Comparison of ENCODE assay signal across 1 cellular context in genomic region chr12:49109631-49110172, GRCh38.
TF ChIP-seq lines count a peak whose summit lies in the region.

No MANE protein-coding gene starts in this region.

TF ChIP-seq in H1, 55 proteins besides CTCF, POLR2A, EP300 and RAD21:
- TF ChIP-seq EZH2 (IDR thresholded peaks at IDR 0.05; ENCODE audit: low read depth, low read length, severe bottlenecking) (no peak), RFX5 (IDR thresholded peaks at IDR 0.05; ENCODE audit: borderline replicate concordance, low read depth, low read length) (no peak), MAFK (IDR thresholded peaks at IDR 0.05; ENCODE audit: low read depth, low read length) (no peak), EGR1 (IDR thresholded peaks at IDR 0.05; ENCODE audit: borderline replicate concordance, low read depth, low read length) (no peak), USF2 (IDR thresholded peaks at IDR 0.05; ENCODE audit: low read length) (no peak), KDM4A (IDR thresholded peaks at IDR 0.05; ENCODE audit: low read depth, low read length, severe bottlenecking) (no peak)
- TF ChIP-seq, protein P1, sequence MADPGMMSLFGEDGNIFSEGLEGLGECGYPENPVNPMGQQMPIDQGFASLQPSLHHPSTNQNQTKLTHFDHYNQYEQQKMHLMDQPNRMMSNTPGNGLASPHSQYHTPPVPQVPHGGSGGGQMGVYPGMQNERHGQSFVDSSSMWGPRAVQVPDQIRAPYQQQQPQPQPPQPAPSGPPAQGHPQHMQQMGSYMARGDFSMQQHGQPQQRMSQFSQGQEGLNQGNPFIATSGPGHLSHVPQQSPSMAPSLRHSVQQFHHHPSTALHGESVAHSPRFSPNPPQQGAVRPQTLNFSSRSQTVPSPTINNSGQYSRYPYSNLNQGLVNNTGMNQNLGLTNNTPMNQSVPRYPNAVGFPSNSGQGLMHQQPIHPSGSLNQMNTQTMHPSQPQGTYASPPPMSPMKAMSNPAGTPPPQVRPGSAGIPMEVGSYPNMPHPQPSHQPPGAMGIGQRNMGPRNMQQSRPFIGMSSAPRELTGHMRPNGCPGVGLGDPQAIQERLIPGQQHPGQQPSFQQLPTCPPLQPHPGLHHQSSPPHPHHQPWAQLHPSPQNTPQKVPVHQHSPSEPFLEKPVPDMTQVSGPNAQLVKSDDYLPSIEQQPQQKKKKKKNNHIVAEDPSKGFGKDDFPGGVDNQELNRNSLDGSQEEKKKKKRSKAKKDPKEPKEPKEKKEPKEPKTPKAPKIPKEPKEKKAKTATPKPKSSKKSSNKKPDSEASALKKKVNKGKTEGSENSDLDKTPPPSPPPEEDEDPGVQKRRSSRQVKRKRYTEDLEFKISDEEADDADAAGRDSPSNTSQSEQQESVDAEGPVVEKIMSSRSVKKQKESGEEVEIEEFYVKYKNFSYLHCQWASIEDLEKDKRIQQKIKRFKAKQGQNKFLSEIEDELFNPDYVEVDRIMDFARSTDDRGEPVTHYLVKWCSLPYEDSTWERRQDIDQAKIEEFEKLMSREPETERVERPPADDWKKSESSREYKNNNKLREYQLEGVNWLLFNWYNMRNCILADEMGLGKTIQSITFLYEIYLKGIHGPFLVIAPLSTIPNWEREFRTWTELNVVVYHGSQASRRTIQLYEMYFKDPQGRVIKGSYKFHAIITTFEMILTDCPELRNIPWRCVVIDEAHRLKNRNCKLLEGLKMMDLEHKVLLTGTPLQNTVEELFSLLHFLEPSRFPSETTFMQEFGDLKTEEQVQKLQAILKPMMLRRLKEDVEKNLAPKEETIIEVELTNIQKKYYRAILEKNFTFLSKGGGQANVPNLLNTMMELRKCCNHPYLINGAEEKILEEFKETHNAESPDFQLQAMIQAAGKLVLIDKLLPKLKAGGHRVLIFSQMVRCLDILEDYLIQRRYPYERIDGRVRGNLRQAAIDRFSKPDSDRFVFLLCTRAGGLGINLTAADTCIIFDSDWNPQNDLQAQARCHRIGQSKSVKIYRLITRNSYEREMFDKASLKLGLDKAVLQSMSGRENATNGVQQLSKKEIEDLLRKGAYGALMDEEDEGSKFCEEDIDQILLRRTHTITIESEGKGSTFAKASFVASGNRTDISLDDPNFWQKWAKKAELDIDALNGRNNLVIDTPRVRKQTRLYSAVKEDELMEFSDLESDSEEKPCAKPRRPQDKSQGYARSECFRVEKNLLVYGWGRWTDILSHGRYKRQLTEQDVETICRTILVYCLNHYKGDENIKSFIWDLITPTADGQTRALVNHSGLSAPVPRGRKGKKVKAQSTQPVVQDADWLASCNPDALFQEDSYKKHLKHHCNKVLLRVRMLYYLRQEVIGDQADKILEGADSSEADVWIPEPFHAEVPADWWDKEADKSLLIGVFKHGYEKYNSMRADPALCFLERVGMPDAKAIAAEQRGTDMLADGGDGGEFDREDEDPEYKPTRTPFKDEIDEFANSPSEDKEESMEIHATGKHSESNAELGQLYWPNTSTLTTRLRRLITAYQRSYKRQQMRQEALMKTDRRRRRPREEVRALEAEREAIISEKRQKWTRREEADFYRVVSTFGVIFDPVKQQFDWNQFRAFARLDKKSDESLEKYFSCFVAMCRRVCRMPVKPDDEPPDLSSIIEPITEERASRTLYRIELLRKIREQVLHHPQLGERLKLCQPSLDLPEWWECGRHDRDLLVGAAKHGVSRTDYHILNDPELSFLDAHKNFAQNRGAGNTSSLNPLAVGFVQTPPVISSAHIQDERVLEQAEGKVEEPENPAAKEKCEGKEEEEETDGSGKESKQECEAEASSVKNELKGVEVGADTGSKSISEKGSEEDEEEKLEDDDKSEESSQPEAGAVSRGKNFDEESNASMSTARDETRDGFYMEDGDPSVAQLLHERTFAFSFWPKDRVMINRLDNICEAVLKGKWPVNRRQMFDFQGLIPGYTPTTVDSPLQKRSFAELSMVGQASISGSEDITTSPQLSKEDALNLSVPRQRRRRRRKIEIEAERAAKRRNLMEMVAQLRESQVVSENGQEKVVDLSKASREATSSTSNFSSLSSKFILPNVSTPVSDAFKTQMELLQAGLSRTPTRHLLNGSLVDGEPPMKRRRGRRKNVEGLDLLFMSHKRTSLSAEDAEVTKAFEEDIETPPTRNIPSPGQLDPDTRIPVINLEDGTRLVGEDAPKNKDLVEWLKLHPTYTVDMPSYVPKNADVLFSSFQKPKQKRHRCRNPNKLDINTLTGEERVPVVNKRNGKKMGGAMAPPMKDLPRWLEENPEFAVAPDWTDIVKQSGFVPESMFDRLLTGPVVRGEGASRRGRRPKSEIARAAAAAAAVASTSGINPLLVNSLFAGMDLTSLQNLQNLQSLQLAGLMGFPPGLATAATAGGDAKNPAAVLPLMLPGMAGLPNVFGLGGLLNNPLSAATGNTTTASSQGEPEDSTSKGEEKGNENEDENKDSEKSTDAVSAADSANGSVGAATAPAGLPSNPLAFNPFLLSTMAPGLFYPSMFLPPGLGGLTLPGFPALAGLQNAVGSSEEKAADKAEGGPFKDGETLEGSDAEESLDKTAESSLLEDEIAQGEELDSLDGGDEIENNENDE (IDR thresholded peaks at IDR 0.05; ENCODE audit: insufficient replicate concordance, low read length) = no peak
